ENCODE assay signal across 8 cellular contexts in the genomic region with DNA sequence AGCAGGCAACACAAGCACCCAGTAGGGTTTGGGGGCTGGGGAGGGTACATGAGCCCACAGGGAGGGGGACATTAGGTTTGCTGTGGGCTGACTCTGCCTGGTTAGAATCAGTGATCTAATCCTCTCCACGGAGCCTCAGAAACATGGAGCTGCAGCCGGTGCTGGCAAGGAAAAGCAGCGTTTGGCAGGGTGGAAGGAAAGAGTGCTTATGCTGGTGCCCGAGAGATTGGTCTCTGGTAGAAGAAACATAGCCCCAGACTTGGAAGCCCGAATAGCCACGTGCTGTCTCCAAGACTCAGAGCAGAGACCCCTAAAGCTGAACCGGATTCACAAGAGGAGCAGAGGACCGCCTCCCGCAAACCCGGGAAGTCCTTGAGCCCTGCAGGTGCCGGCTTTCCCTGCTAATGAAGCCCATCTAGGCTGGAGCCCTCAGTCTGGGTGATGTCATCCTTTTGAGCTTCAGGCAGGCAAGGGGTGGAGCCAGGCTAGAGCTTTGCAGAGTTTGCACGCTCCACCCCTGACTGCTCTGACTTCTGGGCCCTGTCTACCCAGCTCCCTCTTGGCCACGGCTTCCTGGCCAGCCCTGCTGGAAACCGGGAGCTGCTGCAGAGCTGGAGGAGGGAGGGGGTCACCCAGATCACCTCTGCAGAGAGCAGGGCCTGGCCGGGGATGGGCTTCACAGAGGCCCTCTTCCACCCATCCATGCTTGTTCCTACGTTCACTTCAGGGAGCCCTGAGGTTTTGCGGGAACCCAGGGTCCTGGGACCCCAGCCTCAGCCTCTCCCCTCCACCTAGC. TPM values are rescaled to one million over a fixed set of nuclear protein-coding genes. Genes with fewer than 3 reads are reported as not detected.
DNase-seq lines count a peak whose midpoint lies in the region; ATAC-seq, FAIRE-seq and TF ChIP-seq lines count a peak whose summit lies in the region.

No MANE protein-coding gene starts in this region.

- peak overlapping the region; percentile 65; the same call in 1 of the 2 replicates for H3K9ac ChIP-seq in iPS-20b (ENCODE audit: low read depth, low read length)

- peak; percentile 58 for ATAC-seq in HG02678 (IDR thresholded peaks at IDR 0.05; ENCODE audit: unreplicated experiment)

- H3K4me3 ChIP-seq in WERI-Rb-1 (ENCODE audit: low read depth, low read length) (peak overlapping the region; percentile 38), bronchial epithelial cell (ENCODE audit: low read depth, low read length) (no peak overlapping the region), iPS-20b (ENCODE audit: low read length) (peak overlapping the region; percentile 31; the same call in 1 of the 2 replicates), skeletal muscle cell (ENCODE audit: low read depth, low read length) (no peak overlapping the region)

- DNase-seq in ELR (ENCODE audit: low read depth) (peak; percentile 87), NCI-H187 treated with DMSO at 0.1 percent for 48 hours (lab: John Stamatoyannopoulos, UW) (peak; percentile 71), WERI-Rb-1 (peak; percentile 97), bronchial epithelial cell (ENCODE audit: low read depth) (peak; percentile 80), skeletal muscle cell (ENCODE audit: low read depth) (peak; percentile 48), GM19240 (ENCODE audit: insufficient read length, low spot score) (no peak)

- no peaks in the 10 kb centered on the region for H3K36me3 ChIP-seq in WERI-Rb-1
- H3K36me3 ChIP-seq in bronchial epithelial cell (ENCODE audit: control insufficient read depth, insufficient read depth, low read length) = no peaks in the 10 kb centered on the region
- no peaks in the 10 kb centered on the region for H3K36me3 ChIP-seq in iPS-20b (ENCODE audit: insufficient read depth, low read depth, low read length)

- TF ChIP-seq CTCF in WERI-Rb-1 (IDR thresholded peaks at IDR 0.05; ENCODE audit: low read depth, low read length) (no peak), bronchial epithelial cell (IDR thresholded peaks at IDR 0.05; ENCODE audit: insufficient read depth, low read length, severe bottlenecking) (no peak)

- H3K4me1 ChIP-seq in iPS-20b (ENCODE audit: insufficient read depth, low read length) = peaks cover 17% of the 10 kb centered on the region

- H3K27me3 ChIP-seq in WERI-Rb-1 (ENCODE audit: insufficient read depth, low read depth, severe bottlenecking) = no peaks in the 10 kb centered on the region
- H3K27me3 ChIP-seq in bronchial epithelial cell (ENCODE audit: control insufficient read depth, insufficient read depth, low read length) = peaks cover 4% of the 10 kb centered on the region
- peaks cover 42% of the 10 kb centered on the region for H3K27me3 ChIP-seq in iPS-20b (ENCODE audit: insufficient read depth, low read length)

- H3K9me3 ChIP-seq in WERI-Rb-1 (ENCODE audit: severe bottlenecking) = no peaks in the 10 kb centered on the region
- no peaks in the 10 kb centered on the region for H3K9me3 ChIP-seq in iPS-20b (ENCODE audit: insufficient read depth, low read depth, low read length)

- FAIRE-seq in bronchial epithelial cell (lab: Jason Lieb, UNC) = no peak

- H3K27ac ChIP-seq in WERI-Rb-1 (peak overlapping the region; percentile 89), iPS-20b (ENCODE audit: low read length) (no peak overlapping the region)

RNA-seq across cellular contexts. Expression of a gene that starts 35.0 kb away (rescaled TPM):
- 0.26 and 1.6 TPM in 2 replicates for total RNA-seq in bronchial epithelial cell

Comparison
In these comparisons a context has a peak if more than half of its experiments do, and no peak if none do; other contexts are left out.
1. H3K4me3 ChIP-seq: peak in WERI-Rb-1 (single experiment) and iPS-20b (single experiment); none in bronchial epithelial cell (single experiment) and skeletal muscle cell (single experiment).